ENCODE assay signal across 26 cellular contexts in genomic region chr14:63604626-63605025, GRCh38.
"Had no signal": no experiment of that assay in that cellular context is flagged by ENCODE, and none has a peak within 500 bp of the region (broad histone marks: within the 10 kb centered on the region; RNA-seq: fewer than 3 reads in every experiment).

No MANE protein-coding gene starts in this region.

- FAIRE-seq: endometrium, frontal cortex, kidney had no signal

- H3K4me3 ChIP-seq: coronary artery, heart left ventricle, hepatocyte, left lung, mucosa of descending colon, neural progenitor cell, right atrium auricular region, smooth muscle cell, thoracic aorta, tibial nerve, upper lobe of left lung had no signal

- H3K27me3 Mint-ChIP-seq: effector memory CD8-positive, alpha-beta T cell; naive B cell; progenitor cell of endocrine pancreas; stimulated activated memory B cell treated with anti-CD40 and anti-IgM and Interleukin-4, amounts not matched to agents 10 μg/mL and 1 μg/mL and 100 μg/mL, for 72 hours; stimulated activated naive CD8-positive, alpha-beta T cell treated with anti-CD3 and anti-CD28 coated beads, Interleukin-15, Interleukin-2, amounts not matched to agents 100 ng/mL and 50 ng/mL, for 24 hours had no signal

- ATAC-seq: effector memory CD8-positive, alpha-beta T cell; heart left ventricle; left cardiac atrium; left lung; sciatic nerve; stimulated activated memory B cell treated with anti-CD40 and anti-IgM and Interleukin-4, amounts not matched to agents 10 μg/mL and 1 μg/mL and 100 μg/mL, for 72 hours had no signal

- H3K4me3 Mint-ChIP-seq: effector memory CD8-positive, alpha-beta T cell; mesothelial cell of epicardium; naive B cell; nephron; neural progenitor cell; stimulated activated memory B cell treated with anti-CD40 and anti-IgM and Interleukin-4, amounts not matched to agents 10 μg/mL and 1 μg/mL and 100 μg/mL, for 72 hours; stimulated activated naive CD8-positive, alpha-beta T cell treated with anti-CD3 and anti-CD28 coated beads, Interleukin-15, Interleukin-2, amounts not matched to agents 100 ng/mL and 50 ng/mL, for 24 hours had no signal

- DNase-seq: effector memory CD8-positive, alpha-beta T cell; heart left ventricle; kidney; left cardiac atrium; left lung; naive B cell; stimulated activated CD4-positive, alpha-beta T cell treated with anti-CD3 and anti-CD28 coated beads, Interleukin-12 subunit alpha, Interleukin-12 subunit beta, amount 100 ng/mL, for 4 hours; stimulated activated CD4-positive, alpha-beta T cell treated with anti-CD3 and anti-CD28 coated beads, Interleukin-1b, Interleukin-23, amount 100 ng/mL, for 48 hours; stimulated activated CD4-positive, alpha-beta T cell treated with anti-CD3 and anti-CD28 coated beads, Interleukin-4, amount 100 ng/mL, for 1 hour; upper lobe of left lung had no signal

- H3K9me3 Mint-ChIP-seq: effector memory CD8-positive, alpha-beta T cell; naive B cell; nephron; stimulated activated memory B cell treated with anti-CD40 and anti-IgM and Interleukin-4, amounts not matched to agents 10 μg/mL and 1 μg/mL and 100 μg/mL, for 72 hours; stimulated activated naive CD8-positive, alpha-beta T cell treated with anti-CD3 and anti-CD28 coated beads, Interleukin-15, Interleukin-2, amounts not matched to agents 100 ng/mL and 50 ng/mL, for 24 hours had no signal

- H3K27ac Mint-ChIP-seq: mesothelial cell of epicardium; nephron; neural progenitor cell; progenitor cell of endocrine pancreas; stimulated activated memory B cell treated with anti-CD40 and anti-IgM and Interleukin-4, amounts not matched to agents 10 μg/mL and 1 μg/mL and 100 μg/mL, for 72 hours; stimulated activated naive CD8-positive, alpha-beta T cell treated with anti-CD3 and anti-CD28 coated beads, Interleukin-15, Interleukin-2, amounts not matched to agents 100 ng/mL and 50 ng/mL, for 24 hours had no signal

- H3K4me1 Mint-ChIP-seq: mesothelial cell of epicardium; nephron; neural progenitor cell; stimulated activated memory B cell treated with anti-CD40 and anti-IgM and Interleukin-4, amounts not matched to agents 10 μg/mL and 1 μg/mL and 100 μg/mL, for 72 hours had no signal
